1 cellular context compared by ENCODE assay signal in the genomic region with DNA sequence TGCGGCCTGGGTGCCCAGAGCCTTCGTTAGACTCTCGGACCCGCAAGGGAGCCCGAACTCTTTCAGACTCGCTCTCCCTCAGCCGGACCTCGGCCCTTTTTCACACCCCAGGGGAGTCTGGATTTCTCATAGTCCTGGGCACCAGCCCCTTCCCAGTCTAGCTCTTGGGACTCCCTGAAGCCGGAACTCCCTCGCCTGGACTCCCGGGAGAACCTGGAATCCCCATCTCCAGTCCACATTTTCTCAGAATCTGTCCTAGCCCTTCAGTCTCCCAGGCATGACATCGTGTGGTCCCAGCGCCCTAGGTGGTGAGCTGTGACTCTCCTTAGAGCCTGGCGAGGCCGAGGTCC.
TF ChIP-seq lines count a peak whose summit lies in the region.

No MANE protein-coding gene starts in this region.

TF ChIP-seq in K562, 482 proteins besides CTCF, POLR2A, EP300 and RAD21 (continued from another document):
- TF ChIP-seq, protein P1, sequence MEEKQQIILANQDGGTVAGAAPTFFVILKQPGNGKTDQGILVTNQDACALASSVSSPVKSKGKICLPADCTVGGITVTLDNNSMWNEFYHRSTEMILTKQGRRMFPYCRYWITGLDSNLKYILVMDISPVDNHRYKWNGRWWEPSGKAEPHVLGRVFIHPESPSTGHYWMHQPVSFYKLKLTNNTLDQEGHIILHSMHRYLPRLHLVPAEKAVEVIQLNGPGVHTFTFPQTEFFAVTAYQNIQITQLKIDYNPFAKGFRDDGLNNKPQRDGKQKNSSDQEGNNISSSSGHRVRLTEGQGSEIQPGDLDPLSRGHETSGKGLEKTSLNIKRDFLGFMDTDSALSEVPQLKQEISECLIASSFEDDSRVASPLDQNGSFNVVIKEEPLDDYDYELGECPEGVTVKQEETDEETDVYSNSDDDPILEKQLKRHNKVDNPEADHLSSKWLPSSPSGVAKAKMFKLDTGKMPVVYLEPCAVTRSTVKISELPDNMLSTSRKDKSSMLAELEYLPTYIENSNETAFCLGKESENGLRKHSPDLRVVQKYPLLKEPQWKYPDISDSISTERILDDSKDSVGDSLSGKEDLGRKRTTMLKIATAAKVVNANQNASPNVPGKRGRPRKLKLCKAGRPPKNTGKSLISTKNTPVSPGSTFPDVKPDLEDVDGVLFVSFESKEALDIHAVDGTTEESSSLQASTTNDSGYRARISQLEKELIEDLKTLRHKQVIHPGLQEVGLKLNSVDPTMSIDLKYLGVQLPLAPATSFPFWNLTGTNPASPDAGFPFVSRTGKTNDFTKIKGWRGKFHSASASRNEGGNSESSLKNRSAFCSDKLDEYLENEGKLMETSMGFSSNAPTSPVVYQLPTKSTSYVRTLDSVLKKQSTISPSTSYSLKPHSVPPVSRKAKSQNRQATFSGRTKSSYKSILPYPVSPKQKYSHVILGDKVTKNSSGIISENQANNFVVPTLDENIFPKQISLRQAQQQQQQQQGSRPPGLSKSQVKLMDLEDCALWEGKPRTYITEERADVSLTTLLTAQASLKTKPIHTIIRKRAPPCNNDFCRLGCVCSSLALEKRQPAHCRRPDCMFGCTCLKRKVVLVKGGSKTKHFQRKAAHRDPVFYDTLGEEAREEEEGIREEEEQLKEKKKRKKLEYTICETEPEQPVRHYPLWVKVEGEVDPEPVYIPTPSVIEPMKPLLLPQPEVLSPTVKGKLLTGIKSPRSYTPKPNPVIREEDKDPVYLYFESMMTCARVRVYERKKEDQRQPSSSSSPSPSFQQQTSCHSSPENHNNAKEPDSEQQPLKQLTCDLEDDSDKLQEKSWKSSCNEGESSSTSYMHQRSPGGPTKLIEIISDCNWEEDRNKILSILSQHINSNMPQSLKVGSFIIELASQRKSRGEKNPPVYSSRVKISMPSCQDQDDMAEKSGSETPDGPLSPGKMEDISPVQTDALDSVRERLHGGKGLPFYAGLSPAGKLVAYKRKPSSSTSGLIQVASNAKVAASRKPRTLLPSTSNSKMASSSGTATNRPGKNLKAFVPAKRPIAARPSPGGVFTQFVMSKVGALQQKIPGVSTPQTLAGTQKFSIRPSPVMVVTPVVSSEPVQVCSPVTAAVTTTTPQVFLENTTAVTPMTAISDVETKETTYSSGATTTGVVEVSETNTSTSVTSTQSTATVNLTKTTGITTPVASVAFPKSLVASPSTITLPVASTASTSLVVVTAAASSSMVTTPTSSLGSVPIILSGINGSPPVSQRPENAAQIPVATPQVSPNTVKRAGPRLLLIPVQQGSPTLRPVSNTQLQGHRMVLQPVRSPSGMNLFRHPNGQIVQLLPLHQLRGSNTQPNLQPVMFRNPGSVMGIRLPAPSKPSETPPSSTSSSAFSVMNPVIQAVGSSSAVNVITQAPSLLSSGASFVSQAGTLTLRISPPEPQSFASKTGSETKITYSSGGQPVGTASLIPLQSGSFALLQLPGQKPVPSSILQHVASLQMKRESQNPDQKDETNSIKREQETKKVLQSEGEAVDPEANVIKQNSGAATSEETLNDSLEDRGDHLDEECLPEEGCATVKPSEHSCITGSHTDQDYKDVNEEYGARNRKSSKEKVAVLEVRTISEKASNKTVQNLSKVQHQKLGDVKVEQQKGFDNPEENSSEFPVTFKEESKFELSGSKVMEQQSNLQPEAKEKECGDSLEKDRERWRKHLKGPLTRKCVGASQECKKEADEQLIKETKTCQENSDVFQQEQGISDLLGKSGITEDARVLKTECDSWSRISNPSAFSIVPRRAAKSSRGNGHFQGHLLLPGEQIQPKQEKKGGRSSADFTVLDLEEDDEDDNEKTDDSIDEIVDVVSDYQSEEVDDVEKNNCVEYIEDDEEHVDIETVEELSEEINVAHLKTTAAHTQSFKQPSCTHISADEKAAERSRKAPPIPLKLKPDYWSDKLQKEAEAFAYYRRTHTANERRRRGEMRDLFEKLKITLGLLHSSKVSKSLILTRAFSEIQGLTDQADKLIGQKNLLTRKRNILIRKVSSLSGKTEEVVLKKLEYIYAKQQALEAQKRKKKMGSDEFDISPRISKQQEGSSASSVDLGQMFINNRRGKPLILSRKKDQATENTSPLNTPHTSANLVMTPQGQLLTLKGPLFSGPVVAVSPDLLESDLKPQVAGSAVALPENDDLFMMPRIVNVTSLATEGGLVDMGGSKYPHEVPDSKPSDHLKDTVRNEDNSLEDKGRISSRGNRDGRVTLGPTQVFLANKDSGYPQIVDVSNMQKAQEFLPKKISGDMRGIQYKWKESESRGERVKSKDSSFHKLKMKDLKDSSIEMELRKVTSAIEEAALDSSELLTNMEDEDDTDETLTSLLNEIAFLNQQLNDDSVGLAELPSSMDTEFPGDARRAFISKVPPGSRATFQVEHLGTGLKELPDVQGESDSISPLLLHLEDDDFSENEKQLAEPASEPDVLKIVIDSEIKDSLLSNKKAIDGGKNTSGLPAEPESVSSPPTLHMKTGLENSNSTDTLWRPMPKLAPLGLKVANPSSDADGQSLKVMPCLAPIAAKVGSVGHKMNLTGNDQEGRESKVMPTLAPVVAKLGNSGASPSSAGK (IDR thresholded peaks at IDR 0.05): peak; percentile 46; the same call in 1 of the 2 replicates
- TF ChIP-seq, protein P2, sequence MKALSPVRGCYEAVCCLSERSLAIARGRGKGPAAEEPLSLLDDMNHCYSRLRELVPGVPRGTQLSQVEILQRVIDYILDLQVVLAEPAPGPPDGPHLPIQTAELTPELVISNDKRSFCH (CRISPR knock-in tag; IDR thresholded peaks at IDR 0.05): no peak
- TF ChIP-seq, protein P2 (tag; IDR thresholded peaks at IDR 0.05): 0 out of 2 replicates have a peak, but pooled peaks have one; percentile 20
- TF ChIP-seq L3MBTL2 (IDR thresholded peaks at IDR 0.05): peak; percentile 46; the same call in 1 of the 2 replicates
- peak; percentile 48; the same call in 1 of the 2 replicates for TF ChIP-seq ZFX (CRISPR knock-in tag; IDR thresholded peaks at IDR 0.05)
- TF ChIP-seq HNRNPLL (IDR thresholded peaks at IDR 0.05; ENCODE audit: low read depth, low read length, poor library complexity, severe bottlenecking): peak; percentile 37
- no peak for TF ChIP-seq ZNF316 (IDR thresholded peaks at IDR 0.05)
- TF ChIP-seq, protein P3, sequence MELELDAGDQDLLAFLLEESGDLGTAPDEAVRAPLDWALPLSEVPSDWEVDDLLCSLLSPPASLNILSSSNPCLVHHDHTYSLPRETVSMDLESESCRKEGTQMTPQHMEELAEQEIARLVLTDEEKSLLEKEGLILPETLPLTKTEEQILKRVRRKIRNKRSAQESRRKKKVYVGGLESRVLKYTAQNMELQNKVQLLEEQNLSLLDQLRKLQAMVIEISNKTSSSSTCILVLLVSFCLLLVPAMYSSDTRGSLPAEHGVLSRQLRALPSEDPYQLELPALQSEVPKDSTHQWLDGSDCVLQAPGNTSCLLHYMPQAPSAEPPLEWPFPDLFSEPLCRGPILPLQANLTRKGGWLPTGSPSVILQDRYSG (tag; conservative IDR thresholded peaks at IDR 0.05; ENCODE audit: low read depth): no peak
